ENCODE assay signal across 11 cellular contexts in the genomic region with DNA sequence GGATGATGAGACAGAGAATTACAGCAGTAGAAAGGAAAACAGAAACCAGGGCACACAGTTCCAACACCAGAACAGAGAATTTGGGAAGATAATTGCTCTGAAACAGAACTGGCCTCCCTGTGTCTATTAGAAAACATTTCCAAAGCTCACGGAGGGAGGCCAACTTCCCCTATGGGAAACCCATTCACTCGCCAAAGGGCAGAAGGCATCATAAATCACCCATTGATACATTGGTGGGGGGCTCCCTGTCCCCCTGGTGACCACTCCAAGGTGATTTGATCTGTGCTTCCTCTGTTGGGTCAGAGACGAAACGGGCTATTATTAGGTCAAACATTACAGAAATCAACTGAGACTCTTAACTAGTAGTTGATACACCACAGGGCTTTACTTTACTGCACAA. TPM values are rescaled to one million over a fixed set of nuclear protein-coding genes. Genes with fewer than 3 reads are reported as not detected.
DNase-seq lines count a peak whose midpoint lies in the region; ATAC-seq and TF ChIP-seq lines count a peak whose summit lies in the region.
"Had no signal": no experiment of that assay in that cellular context is flagged by ENCODE, and none has a peak within 500 bp of the region (broad histone marks: within the 10 kb centered on the region; RNA-seq: fewer than 3 reads in every experiment).

No MANE protein-coding gene starts in this region.

- H3K9me3 Mint-ChIP-seq in CD4-positive, CD25-positive, alpha-beta regulatory T cell, result peaks cover 0 to 6% (median 1%) of the 10 kb centered on the region in 7 donors

- H3K79me2 ChIP-seq in OCI-LY1 (ENCODE audit: insufficient read depth, low read length), result no peaks in the 10 kb centered on the region
- H3K79me2 ChIP-seq in neural cell (replicated peaks; ENCODE audit: insufficient read depth, low read length), result peaks cover 55% of the 10 kb centered on the region

- WGBS in ovary, 3 donors, result 85 to 89% (median 89%) methylated on average over 4 of the region's 4 CpGs

- TF ChIP-seq EP300 in neural cell (conservative IDR thresholded peaks at IDR 0.05; ENCODE audit: poor library complexity, severe bottlenecking) (no peak), ovary (IDR thresholded peaks at IDR 0.05) (no peak)

- H3K27me3 Mint-ChIP-seq in CD4-positive, CD25-positive, alpha-beta regulatory T cell, result peaks cover 6% of the 10 kb centered on the region

- no peaks in the 10 kb centered on the region for H3F3A ChIP-seq in OCI-LY1 (ENCODE audit: insufficient read depth, low read length)
- no peaks in the 10 kb centered on the region for H3F3A ChIP-seq in neural cell (ENCODE audit: insufficient read depth, low read length, poor library complexity, severe bottlenecking)

- peaks cover 20% of the 10 kb centered on the region for H3K36me3 ChIP-seq in CD4-positive, CD25-positive, alpha-beta regulatory T cell (ENCODE audit: control insufficient read depth, insufficient read depth, low read length)
- H3K36me3 ChIP-seq in OCI-LY1 (ENCODE audit: insufficient read depth, low read length) (no peaks in the 10 kb centered on the region), neural cell (ENCODE audit: insufficient read depth, low read length) (no peaks in the 10 kb centered on the region), ovary (no peaks in the 10 kb centered on the region)
- H3K36me3 ChIP-seq: right atrium auricular region had no signal

- H3K27ac ChIP-seq in CD4-positive, CD25-positive, alpha-beta regulatory T cell (ENCODE audit: insufficient read depth, low read length, poor library complexity, severe bottlenecking), result peak overlapping the region; percentile 96
- H3K27ac ChIP-seq in OCI-LY1 (ENCODE audit: low read depth, low read length, poor library complexity, severe bottlenecking), result no peak overlapping the region
- peak overlapping the region in 46 of 59 donors; percentile 6 to 91 (median 62) for H3K27ac ChIP-seq in dorsolateral prefrontal cortex
- peak overlapping the region; percentile 86 for H3K27ac ChIP-seq in neural cell (ENCODE audit: low read length)
- no peak overlapping the region for H3K27ac ChIP-seq in ovary
- H3K27ac ChIP-seq: right atrium auricular region had no signal

- no peak for TF ChIP-seq CTCF in OCI-LY1 (IDR thresholded peaks at IDR 0.05; ENCODE audit: low read length)
- no peak for TF ChIP-seq CTCF in dorsolateral prefrontal cortex (IDR thresholded peaks at IDR 0.05 in 54 of 56, conservative IDR thresholded peaks at IDR 0.05 in 2 of 56; ENCODE audit: low read depth in 1 of 56, partially characterized antibody in 56 of 56)
- TF ChIP-seq CTCF in neural cell (IDR thresholded peaks at IDR 0.05; ENCODE audit: poor library complexity, severe bottlenecking), result no peak
- TF ChIP-seq CTCF in ovary (IDR thresholded peaks at IDR 0.05), result no peak

- H3K27me3 ChIP-seq in CD4-positive, CD25-positive, alpha-beta regulatory T cell (ENCODE audit: control insufficient read depth, insufficient read depth, low read length), result no peaks in the 10 kb centered on the region
- H3K27me3 ChIP-seq in OCI-LY1 (ENCODE audit: insufficient read depth, low read length), result no peaks in the 10 kb centered on the region
- peaks cover 0 to 11% (median 0%) of the 10 kb centered on the region in 45 donors for H3K27me3 ChIP-seq in dorsolateral prefrontal cortex
- H3K27me3 ChIP-seq in neural cell (ENCODE audit: insufficient read depth, low read depth, low read length), result no peaks in the 10 kb centered on the region
- no peaks in the 10 kb centered on the region for H3K27me3 ChIP-seq in ovary
- H3K27me3 ChIP-seq: right atrium auricular region had no signal

- no peaks in the 10 kb centered on the region for H3K9me3 ChIP-seq in CD4-positive, CD25-positive, alpha-beta regulatory T cell (ENCODE audit: control insufficient read depth in 2 of 2, low read length in 2 of 2)
- H3K9me3 ChIP-seq in OCI-LY1 (ENCODE audit: low read length), result no peaks in the 10 kb centered on the region
- no peaks in the 10 kb centered on the region for H3K9me3 ChIP-seq in neural cell (ENCODE audit: low read length)
- no peaks in the 10 kb centered on the region for H3K9me3 ChIP-seq in ovary
- H3K9me3 ChIP-seq: right atrium auricular region had no signal

- no peak overlapping the region for H2AFZ ChIP-seq in OCI-LY1 (ENCODE audit: low read length)
- H2AFZ ChIP-seq in neural cell (ENCODE audit: low read depth, low read length), result no peak overlapping the region

- intact Hi-C loops in dorsolateral prefrontal cortex (cut with DNase I), result loop anchor here in 1 of 2 donors (10.0 kb wide), 1 partner anchor 208 kb away; no protein-coding TSS in a partner anchor
- intact Hi-C loops in ovary (cut with DNase I), result no loop called here

- no peaks in the 10 kb centered on the region for H4K20me1 ChIP-seq in OCI-LY1 (ENCODE audit: insufficient read depth, low read length)
- H4K20me1 ChIP-seq in neural cell (ENCODE audit: insufficient read depth), result no peaks in the 10 kb centered on the region

- peak overlapping the region; percentile 93 to 100 (median 99) for H3K27ac Mint-ChIP-seq in CD4-positive, CD25-positive, alpha-beta regulatory T cell

- peak overlapping the region; percentile 100 for H3K4me3 ChIP-seq in CD4-positive, CD25-positive, alpha-beta regulatory T cell (ENCODE audit: low read depth, low read length)
- H3K4me3 ChIP-seq in OCI-LY1 (ENCODE audit: low read depth, low read length, poor library complexity, severe bottlenecking), result peak overlapping the region; percentile 31
- H3K4me3 ChIP-seq in dorsolateral prefrontal cortex, result peak overlapping the region in 58 of 59 donors; percentile 8 to 82 (median 71)
- H3K4me3 ChIP-seq in neural cell (ENCODE audit: low read length), result peak overlapping the region; percentile 99
- H3K4me3 ChIP-seq in ovary, result no peak overlapping the region

- peak overlapping the region; percentile 92 to 100 (median 98) for H3K4me3 Mint-ChIP-seq in CD4-positive, CD25-positive, alpha-beta regulatory T cell

- ATAC-seq in CD4-positive, CD25-positive, alpha-beta regulatory T cell (ENCODE audit: low read depth in 2 of 2), result no peak
- no peak for ATAC-seq in GM21825 (IDR thresholded peaks at IDR 0.05; ENCODE audit: unreplicated experiment)

- TF ChIP-seq RAD21 in neural cell (conservative IDR thresholded peaks at IDR 0.05), result no peak

- peaks cover 64% of the 10 kb centered on the region for H3K4me1 ChIP-seq in CD4-positive, CD25-positive, alpha-beta regulatory T cell (ENCODE audit: control insufficient read depth, insufficient read depth, low read length, poor library complexity, severe bottlenecking)
- H3K4me1 ChIP-seq in OCI-LY1 (ENCODE audit: insufficient read depth, low read length, severe bottlenecking), result peaks cover 20% of the 10 kb centered on the region
- peaks cover 10% of the 10 kb centered on the region for H3K4me1 ChIP-seq in ovary (ENCODE audit: insufficient read depth)

- H3K4me2 ChIP-seq in OCI-LY1 (ENCODE audit: low read length), result peak overlapping the region; percentile 67; the same call in 1 of the 2 replicates
- peak overlapping the region; percentile 98 for H3K4me2 ChIP-seq in neural cell (ENCODE audit: low read length)

- H3K4me1 Mint-ChIP-seq in CD4-positive, CD25-positive, alpha-beta regulatory T cell, result peaks cover 21 to 42% (median 34%) of the 10 kb centered on the region in 4 donors

- peaks cover 46% of the 10 kb centered on the region for H3K36me3 Mint-ChIP-seq in CD4-positive, CD25-positive, alpha-beta regulatory T cell

- no peak for DNase-seq in CD4-positive, CD25-positive, alpha-beta regulatory T cell
- DNase-seq in dorsolateral prefrontal cortex, result no peak
- DNase-seq in COLO829 (ENCODE audit: low spot score), result no peak
- no peak for DNase-seq in ovary
- no peak for DNase-seq in NCI-H187 treated with DMSO at 0.1 percent for 48 hours (lab: John Stamatoyannopoulos, UW)
- DNase-seq: activated CD4-positive, alpha-beta T cell treated with anti-CD3 and anti-CD28 coated beads for 4 hours; NCI-H446 treated with DMSO at 0.1 percent for 48 hours had no signal

- H3K9ac ChIP-seq in OCI-LY1 (ENCODE audit: low read length) (no peak overlapping the region; the same call in 1 of the 2 replicates), neural cell (ENCODE audit: low read length) (peak overlapping the region; percentile 98)

- no peak for TF ChIP-seq POLR2A in ovary (IDR thresholded peaks at IDR 0.05)

- H3K9me2 ChIP-seq in OCI-LY1 (ENCODE audit: low read depth, low read length) (no peaks in the 10 kb centered on the region), neural cell (ENCODE audit: insufficient read depth, low read length) (no peaks in the 10 kb centered on the region)

TF ChIP-seq in neural cell, 6 proteins besides CTCF, POLR2A, EP300 and RAD21 (continues in another document):
- TF ChIP-seq EZH2 (IDR thresholded peaks at IDR 0.05; ENCODE audit: borderline replicate concordance, insufficient read depth, low read length, poor library complexity, severe bottlenecking) (no peak), POLR2AphosphoS5 (IDR thresholded peaks at IDR 0.05) (no peak), TAF1 (IDR thresholded peaks at IDR 0.05; ENCODE audit: low read depth) (no peak), SMC3 (conservative IDR thresholded peaks at IDR 0.05; ENCODE audit: poor library complexity) (no peak)

RNA-seq across cellular contexts. Expression of a gene that starts 3.8 kb away (rescaled TPM):
- 407 TPM for total RNA-seq in CD4-positive, CD25-positive, alpha-beta regulatory T cell
- 100 to 1,000 TPM; 103 to 176 (median 129) TPM for polyA plus RNA-seq in CD4-positive, CD25-positive, alpha-beta regulatory T cell
- total RNA-seq in dorsolateral prefrontal cortex, result 10 to 100 TPM; 11.0 to 65.3 (median 37.1) TPM
- 20.3 and 21.6 TPM in 2 replicates for polyA plus RNA-seq in neural cell
- 42.6 and 44.6 TPM in 2 replicates for polyA minus RNA-seq in neural cell
- total RNA-seq in ovary, result 10 to 100 TPM in 1 of 7 donors, 1 to 10 TPM in 5, under 1 TPM in 1; 0.94 to 18.3 (median 5.1) TPM
- 1 to 10 TPM; 2.2 to 7.5 TPM for polyA plus RNA-seq in ovary

Comparison
In these comparisons a context has a peak if more than half of its experiments do, and no peak if none do; other contexts are left out.
1. H3K27ac ChIP-seq: peak in CD4-positive, CD25-positive, alpha-beta regulatory T cell (single experiment), dorsolateral prefrontal cortex (46 of 59) and neural cell (single experiment); none in OCI-LY1 (single experiment) and ovary (0 of 2).